Comparison of ENCODE assay signal across 3 cellular contexts in genomic region chr2:214079032-214079431, GRCh38.
TF ChIP-seq lines count a peak whose summit lies in the region.

No MANE protein-coding gene starts in this region.

TF ChIP-seq in SK-N-SH, 30 proteins besides CTCF, POLR2A, EP300 and RAD21 (continued from another document):
- TF ChIP-seq CHD2 (IDR thresholded peaks at IDR 0.05; ENCODE audit: low read length, partially characterized antibody) (no peak), RCOR1 (IDR thresholded peaks at IDR 0.05; ENCODE audit: low read length) (no peak)
TF ChIP-seq in SK-N-SH: peak in this region for 0.

TF ChIP-seq in SK-N-SH treated with all-trans-retinoic acid at 6 μM for 48 hours, 23 proteins besides CTCF, POLR2A, EP300 and RAD21 (continued from another document):
- TF ChIP-seq PATZ1 (CRISPR knock-in tag; IDR thresholded peaks at IDR 0.05; ENCODE audit: borderline replicate concordance) (no peak), ZFP30 (CRISPR knock-in tag; IDR thresholded peaks at IDR 0.05) (no peak), ESRRG (CRISPR knock-in tag; IDR thresholded peaks at IDR 0.05) (no peak), CSRNP3 (CRISPR knock-in tag; IDR thresholded peaks at IDR 0.05) (no peak), OSR1 (CRISPR knock-in tag; IDR thresholded peaks at IDR 0.05) (no peak), GLIS3 (CRISPR knock-in tag; IDR thresholded peaks at IDR 0.05) (no peak), TOX (CRISPR knock-in tag; IDR thresholded peaks at IDR 0.05; ENCODE audit: borderline replicate concordance) (no peak)

TF ChIP-seq in H1, 55 proteins besides CTCF, POLR2A, EP300 and RAD21 (continued from another document):
- TF ChIP-seq TAF1 (IDR thresholded peaks at IDR 0.05; ENCODE audit: low read depth, low read length) (no peak), ATF2 (IDR thresholded peaks at IDR 0.05; ENCODE audit: low read length) (no peak)
